Comparison of ENCODE assay signal across 35 cellular contexts in the genomic region with DNA sequence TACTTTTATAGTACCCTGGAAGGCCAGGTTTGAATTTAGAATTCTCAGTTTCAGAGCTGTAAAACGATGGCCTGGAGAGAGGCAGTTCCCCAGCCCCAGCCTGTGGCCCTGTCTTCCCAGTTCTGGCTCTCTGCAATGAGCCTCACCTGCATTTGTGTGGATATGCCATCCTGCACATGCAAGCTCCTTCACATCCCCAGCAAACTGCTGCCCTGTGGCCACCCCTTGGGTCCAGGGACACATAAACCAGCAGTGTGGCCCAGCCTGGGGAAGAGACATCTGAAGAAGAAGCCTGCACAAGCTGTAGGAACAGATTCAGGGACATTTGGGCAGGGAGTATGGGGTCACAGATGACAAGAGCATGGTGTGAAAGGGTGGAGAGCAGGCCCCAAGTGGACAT.
"Had no signal": no experiment of that assay in that cellular context is flagged by ENCODE, and none has a peak within 500 bp of the region (broad histone marks: within the 10 kb centered on the region; RNA-seq: fewer than 3 reads in every experiment).

No MANE protein-coding gene starts in this region.

- DNase-seq: Karpas-422, Kasumi-1, KG1, MG63, MM.1S, MV-4-11, NCI-H1048, NCI-H1092, NCI-H1092 treated with DMSO at 0.1 percent for 48 hours, NCI-H1105, NCI-H1105 treated with DMSO at 0.1 percent for 48 hours, NCI-H1417, NCI-H1417 treated with DMSO at 0.1 percent for 48 hours, NCI-H1436, NCI-H1436 treated with DMSO at 0.1 percent for 48 hours, NCI-H146, NCI-H1694, NCI-H1694 treated with DMSO at 0.1 percent for 48 hours, NCI-H187, NCI-H187 treated with DMSO at 0.1 percent for 48 hours, NCI-H1930, NCI-H2029, NCI-H2029 treated with DMSO at 0.1 percent for 48 hours, NCI-H2081, NCI-H2081 treated with DMSO at 0.1 percent for 48 hours, NCI-H2107, NCI-H2171, NCI-H2171 treated with DMSO at 0.1 percent for 48 hours, NCI-H2227 treated with DMSO at 0.1 percent for 48 hours, NCI-H226, NCI-H345, NCI-H446, NCI-H446 treated with DMSO at 0.1 percent for 48 hours, NCI-H510A had no signal

- H3K36me3 ChIP-seq: MG63 had no signal

- H3K27ac ChIP-seq: KMS-11 had no signal

- H3K4me3 ChIP-seq: MG63 had no signal

- H3K27me3 ChIP-seq: MG63 had no signal

- H3K4me2 ChIP-seq: KMS-11 had no signal

- H3K9ac ChIP-seq: KMS-11 had no signal
